22 cellular contexts compared by ENCODE assay signal in the genomic region with DNA sequence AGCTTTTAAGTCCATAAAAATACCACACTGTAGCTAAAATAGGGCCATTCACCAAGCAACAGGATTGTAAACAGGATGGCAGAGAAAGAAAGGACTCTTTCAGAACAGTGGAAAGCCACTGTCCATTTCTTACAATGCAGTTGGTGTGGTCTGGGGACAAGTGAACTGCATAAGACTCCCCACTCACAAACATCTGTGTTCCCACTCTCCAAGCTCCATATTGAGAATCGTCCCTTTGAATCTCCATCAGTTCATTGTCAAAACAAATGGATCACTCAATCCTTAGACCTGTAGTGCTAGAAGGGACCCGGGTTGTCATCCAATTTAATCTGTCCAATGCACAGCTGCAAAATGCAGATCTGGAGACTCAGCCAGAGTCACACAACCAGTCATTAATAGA.
"Had no signal": no experiment of that assay in that cellular context is flagged by ENCODE, and none has a peak within 500 bp of the region (broad histone marks: within the 10 kb centered on the region; RNA-seq: fewer than 3 reads in every experiment).

No MANE protein-coding gene starts in this region.

- H3K27me3 Mint-ChIP-seq: activated naive CD8-positive, alpha-beta T cell treated with anti-CD3 and anti-CD28 coated beads, Interleukin-2, amount 10 ng/mL, durations not matched to agents 7 days and 5 days had no signal

- H3K9me3 Mint-ChIP-seq: activated naive CD8-positive, alpha-beta T cell treated with anti-CD3 and anti-CD28 coated beads, Interleukin-2, amount 10 ng/mL, durations not matched to agents 7 days and 5 days; activated T-helper 1 cell treated with anti-CD3 and anti-CD28 coated beads, Interleukin-12 subunit alpha, Interleukin-12 subunit beta, Interleukin-2, Interleukin-4 antibody, amounts not matched to agents 30 ng/mL and 10 ng/mL and 1 ng/mL, durations not matched to agents 14 hours and 24 hours and 36 hours had no signal

- FAIRE-seq: endothelial cell of umbilical vein, small intestine, TTC549 had no signal

- H3K36me3 Mint-ChIP-seq: activated naive CD8-positive, alpha-beta T cell treated with anti-CD3 and anti-CD28 coated beads, Interleukin-2, amount 10 ng/mL, durations not matched to agents 7 days and 5 days; naive B cell; WTC11 had no signal

- H3K27ac Mint-ChIP-seq: activated CD8-positive, alpha-beta T cell treated with anti-CD3 and anti-CD28 coated beads, Interleukin-2, amount 10 ng/mL, durations not matched to agents 7 days and 5 days; activated naive CD8-positive, alpha-beta T cell treated with anti-CD3 and anti-CD28 coated beads, Interleukin-2, amount 10 ng/mL, durations not matched to agents 7 days and 5 days; activated T-helper 1 cell treated with anti-CD3 and anti-CD28 coated beads, Interleukin-12 subunit alpha, Interleukin-12 subunit beta, Interleukin-2, Interleukin-4 antibody, amounts not matched to agents 30 ng/mL and 10 ng/mL and 1 ng/mL, durations not matched to agents 14 hours and 24 hours and 36 hours; WTC11 had no signal

- H3K27ac ChIP-seq: upper lobe of left lung had no signal

- ATAC-seq: activated CD8-positive, alpha-beta T cell treated with anti-CD3 and anti-CD28 coated beads, Interleukin-2, amount 10 ng/mL, durations not matched to agents 7 days and 5 days; heart left ventricle; WTC11 had no signal

- H3K27me3 ChIP-seq: heart left ventricle, upper lobe of left lung had no signal

- H3K9me3 ChIP-seq: heart left ventricle, upper lobe of left lung had no signal

- H3K4me3 Mint-ChIP-seq: activated CD8-positive, alpha-beta T cell treated with anti-CD3 and anti-CD28 coated beads, Interleukin-2, amount 10 ng/mL, durations not matched to agents 7 days and 5 days; activated naive CD8-positive, alpha-beta T cell treated with anti-CD3 and anti-CD28 coated beads, Interleukin-2, amount 10 ng/mL, durations not matched to agents 7 days and 5 days; activated T-helper 1 cell treated with anti-CD3 and anti-CD28 coated beads, Interleukin-12 subunit alpha, Interleukin-12 subunit beta, Interleukin-2, Interleukin-4 antibody, amounts not matched to agents 30 ng/mL and 10 ng/mL and 1 ng/mL, durations not matched to agents 14 hours and 24 hours and 36 hours; naive B cell; WTC11 had no signal

- H3K36me3 ChIP-seq: heart left ventricle, upper lobe of left lung had no signal

- H3K4me1 Mint-ChIP-seq: activated naive CD8-positive, alpha-beta T cell treated with anti-CD3 and anti-CD28 coated beads, Interleukin-2, amount 10 ng/mL, durations not matched to agents 7 days and 5 days; naive B cell had no signal

- DNase-seq: activated CD4-positive, alpha-beta T cell treated with anti-CD3 and anti-CD28 coated beads for 4 hours; activated CD8-positive, alpha-beta memory T cell treated with anti-CD3 and anti-CD28 coated beads, Interleukin-2, amount 50 U/mL, for 48 hours; activated CD8-positive, alpha-beta T cell treated with anti-CD3 and anti-CD28 coated beads, Interleukin-2, amount 10 ng/mL, durations not matched to agents 7 days and 5 days; activated naive CD4-positive, alpha-beta T cell; activated naive CD8-positive, alpha-beta T cell treated with anti-CD3 and anti-CD28 coated beads, Interleukin-2, amount 10 ng/mL, durations not matched to agents 7 days and 5 days; aorta; cerebellar nuclear complex; effector CD8-positive, alpha-beta T cell; foreskin fibroblast; heart left ventricle; islet precursor cell; naive B cell; small intestine; stimulated activated CD4-positive, alpha-beta T cell treated with anti-CD3 and anti-CD28 coated beads, Interleukin-4, amount 100 ng/mL, for 4 hours; stimulated activated CD8-positive, alpha-beta memory T cell treated with anti-CD3 and anti-CD28 coated beads, Interleukin-4, amount 100 ng/mL, for 48 hours; stimulated activated naive CD4-positive, alpha-beta T cell treated with Interleukin-2 at 50 U/mL for 16 hours; upper lobe of left lung had no signal

- H3K4me3 ChIP-seq: heart left ventricle, lung, upper lobe of left lung had no signal
